Comparison of ENCODE assay signal across 1 cellular context in the genomic region with DNA sequence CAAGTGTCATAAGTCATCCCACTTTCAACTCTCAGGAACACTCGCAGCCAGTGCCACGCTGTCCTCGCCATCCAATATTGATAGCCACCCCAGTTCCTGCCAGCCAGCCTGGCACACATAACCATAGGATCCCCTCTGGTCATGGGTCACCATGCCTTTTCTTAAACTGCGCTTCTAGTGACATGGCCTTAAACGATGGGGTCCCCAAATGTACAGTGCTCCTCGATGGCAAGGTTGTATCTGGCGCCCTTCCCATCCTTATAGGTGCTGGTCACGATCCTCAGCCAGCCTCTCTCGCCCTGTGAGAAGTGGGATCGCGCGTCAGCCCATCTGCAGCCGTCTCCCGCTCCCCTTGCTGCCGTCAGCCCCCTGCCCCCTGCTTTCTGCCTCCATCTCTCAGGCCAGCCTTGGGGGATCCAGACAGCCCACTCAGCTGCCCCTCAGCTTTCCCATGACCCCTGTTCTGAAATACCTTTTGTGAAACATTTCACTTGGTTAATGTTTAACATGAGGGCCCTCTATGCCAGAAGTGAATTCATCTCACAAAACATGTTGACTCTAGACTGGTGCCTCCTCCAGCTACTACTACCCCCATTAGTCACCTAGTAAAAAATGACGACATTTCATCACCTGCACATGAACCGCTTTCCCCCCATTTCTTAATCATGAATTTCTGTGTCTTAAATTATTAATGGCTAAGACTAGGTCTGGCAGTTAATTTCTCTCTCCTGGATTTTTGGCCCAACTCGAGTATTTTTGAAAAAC.
TF ChIP-seq lines count a peak whose summit lies in the region.

No MANE protein-coding gene starts in this region.

TF ChIP-seq in HepG2, 621 proteins besides CTCF, POLR2A, EP300 and RAD21 (continued from another document and continues in another):
- TF ChIP-seq, protein P1, sequence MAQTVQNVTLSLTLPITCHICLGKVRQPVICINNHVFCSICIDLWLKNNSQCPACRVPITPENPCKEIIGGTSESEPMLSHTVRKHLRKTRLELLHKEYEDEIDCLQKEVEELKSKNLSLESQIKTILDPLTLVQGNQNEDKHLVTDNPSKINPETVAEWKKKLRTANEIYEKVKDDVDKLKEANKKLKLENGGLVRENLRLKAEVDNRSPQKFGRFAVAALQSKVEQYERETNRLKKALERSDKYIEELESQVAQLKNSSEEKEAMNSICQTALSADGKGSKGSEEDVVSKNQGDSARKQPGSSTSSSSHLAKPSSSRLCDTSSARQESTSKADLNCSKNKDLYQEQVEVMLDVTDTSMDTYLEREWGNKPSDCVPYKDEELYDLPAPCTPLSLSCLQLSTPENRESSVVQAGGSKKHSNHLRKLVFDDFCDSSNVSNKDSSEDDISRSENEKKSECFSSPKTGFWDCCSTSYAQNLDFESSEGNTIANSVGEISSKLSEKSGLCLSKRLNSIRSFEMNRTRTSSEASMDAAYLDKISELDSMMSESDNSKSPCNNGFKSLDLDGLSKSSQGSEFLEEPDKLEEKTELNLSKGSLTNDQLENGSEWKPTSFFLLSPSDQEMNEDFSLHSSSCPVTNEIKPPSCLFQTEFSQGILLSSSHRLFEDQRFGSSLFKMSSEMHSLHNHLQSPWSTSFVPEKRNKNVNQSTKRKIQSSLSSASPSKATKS (CRISPR knock-in tag; IDR thresholded peaks at IDR 0.05) = no peak
- TF ChIP-seq U2AF2 (IDR thresholded peaks at IDR 0.05; ENCODE audit: low read depth, low read length) (no peak), ATF2 (CRISPR knock-in tag; IDR thresholded peaks at IDR 0.05) (peak; percentile 49; the same call in 1 of the 2 replicates), HHEX (CRISPR knock-in tag; IDR thresholded peaks at IDR 0.05) (no peak), PATZ1 (CRISPR knock-in tag; IDR thresholded peaks at IDR 0.05) (peak; percentile 80), ZNF446 (CRISPR knock-in tag; IDR thresholded peaks at IDR 0.05) (no peak), ZC3H13 (CRISPR knock-in tag; IDR thresholded peaks at IDR 0.05) (no peak), FOXP4 (CRISPR knock-in tag; IDR thresholded peaks at IDR 0.05) (peak; percentile 62), RFX3 (CRISPR knock-in tag; IDR thresholded peaks at IDR 0.05) (no peak), DNMT3B (CRISPR knock-in tag; conservative IDR thresholded peaks at IDR 0.05) (0 out of 2 replicates have a peak, but pooled peaks have one; percentile 58), ZNF713 (CRISPR knock-in tag; IDR thresholded peaks at IDR 0.05) (no peak; the same call in 1 of the 2 replicates), ZNF557 (CRISPR knock-in tag; IDR thresholded peaks at IDR 0.05) (no peak), KLF15 (CRISPR knock-in tag; IDR thresholded peaks at IDR 0.05; ENCODE audit: borderline replicate concordance) (no peak), POGZ (CRISPR knock-in tag; IDR thresholded peaks at IDR 0.05) (peak; percentile 37; the same call in 1 of the 2 replicates), TBP (CRISPR knock-in tag; IDR thresholded peaks at IDR 0.05) (no peak), ZNF850 (CRISPR knock-in tag; conservative IDR thresholded peaks at IDR 0.05) (no peak), NFE2 (CRISPR knock-in tag; IDR thresholded peaks at IDR 0.05) (no peak), NR2C2 (CRISPR knock-in tag; IDR thresholded peaks at IDR 0.05; ENCODE audit: borderline replicate concordance) (no peak), TBL1XR1 (IDR thresholded peaks at IDR 0.05; ENCODE audit: borderline replicate concordance, low read length, partially characterized antibody) (no peak), FOXA3 (CRISPR knock-in tag; IDR thresholded peaks at IDR 0.05) (peak; percentile 85), KAT2B (IDR thresholded peaks at IDR 0.05; ENCODE audit: borderline replicate concordance, low read depth, low read length) (no peak), SIN3A (IDR thresholded peaks at IDR 0.05; ENCODE audit: borderline replicate concordance, low read depth, low read length) (peak; percentile 40; the same call in 1 of the 2 replicates), ARID4A (CRISPR knock-in tag; IDR thresholded peaks at IDR 0.05; ENCODE audit: borderline replicate concordance) (no peak; the same call in 1 of the 2 replicates), PHF8 (CRISPR knock-in tag; IDR thresholded peaks at IDR 0.05) (no peak), SKI (IDR thresholded peaks at IDR 0.05; ENCODE audit: partially characterized antibody) (no peak), ZNF329 (CRISPR knock-in tag; IDR thresholded peaks at IDR 0.05; ENCODE audit: low read depth) (no peak), DPF2 (CRISPR knock-in tag; IDR thresholded peaks at IDR 0.05; ENCODE audit: borderline replicate concordance, low read depth) (0 out of 2 replicates have a peak, but pooled peaks have one; percentile 9), ATRX (CRISPR knock-in tag; IDR thresholded peaks at IDR 0.05; ENCODE audit: borderline replicate concordance) (no peak), ZNF678 (CRISPR knock-in tag; IDR thresholded peaks at IDR 0.05) (no peak), SMARCE1 (IDR thresholded peaks at IDR 0.05; ENCODE audit: borderline replicate concordance) (no peak), ZKSCAN5 (CRISPR knock-in tag; IDR thresholded peaks at IDR 0.05) (no peak), PHF20 (CRISPR knock-in tag; IDR thresholded peaks at IDR 0.05) (no peak), ZNF75D (CRISPR knock-in tag; IDR thresholded peaks at IDR 0.05; ENCODE audit: borderline replicate concordance) (no peak), ELF4 (CRISPR knock-in tag; IDR thresholded peaks at IDR 0.05; ENCODE audit: borderline replicate concordance) (no peak), HES4 (CRISPR knock-in tag; IDR thresholded peaks at IDR 0.05; ENCODE audit: borderline replicate concordance) (no peak), MXD3 (CRISPR knock-in tag; IDR thresholded peaks at IDR 0.05) (no peak), CCDC6 (CRISPR knock-in tag; IDR thresholded peaks at IDR 0.05) (no peak)
- TF ChIP-seq, protein P2, sequence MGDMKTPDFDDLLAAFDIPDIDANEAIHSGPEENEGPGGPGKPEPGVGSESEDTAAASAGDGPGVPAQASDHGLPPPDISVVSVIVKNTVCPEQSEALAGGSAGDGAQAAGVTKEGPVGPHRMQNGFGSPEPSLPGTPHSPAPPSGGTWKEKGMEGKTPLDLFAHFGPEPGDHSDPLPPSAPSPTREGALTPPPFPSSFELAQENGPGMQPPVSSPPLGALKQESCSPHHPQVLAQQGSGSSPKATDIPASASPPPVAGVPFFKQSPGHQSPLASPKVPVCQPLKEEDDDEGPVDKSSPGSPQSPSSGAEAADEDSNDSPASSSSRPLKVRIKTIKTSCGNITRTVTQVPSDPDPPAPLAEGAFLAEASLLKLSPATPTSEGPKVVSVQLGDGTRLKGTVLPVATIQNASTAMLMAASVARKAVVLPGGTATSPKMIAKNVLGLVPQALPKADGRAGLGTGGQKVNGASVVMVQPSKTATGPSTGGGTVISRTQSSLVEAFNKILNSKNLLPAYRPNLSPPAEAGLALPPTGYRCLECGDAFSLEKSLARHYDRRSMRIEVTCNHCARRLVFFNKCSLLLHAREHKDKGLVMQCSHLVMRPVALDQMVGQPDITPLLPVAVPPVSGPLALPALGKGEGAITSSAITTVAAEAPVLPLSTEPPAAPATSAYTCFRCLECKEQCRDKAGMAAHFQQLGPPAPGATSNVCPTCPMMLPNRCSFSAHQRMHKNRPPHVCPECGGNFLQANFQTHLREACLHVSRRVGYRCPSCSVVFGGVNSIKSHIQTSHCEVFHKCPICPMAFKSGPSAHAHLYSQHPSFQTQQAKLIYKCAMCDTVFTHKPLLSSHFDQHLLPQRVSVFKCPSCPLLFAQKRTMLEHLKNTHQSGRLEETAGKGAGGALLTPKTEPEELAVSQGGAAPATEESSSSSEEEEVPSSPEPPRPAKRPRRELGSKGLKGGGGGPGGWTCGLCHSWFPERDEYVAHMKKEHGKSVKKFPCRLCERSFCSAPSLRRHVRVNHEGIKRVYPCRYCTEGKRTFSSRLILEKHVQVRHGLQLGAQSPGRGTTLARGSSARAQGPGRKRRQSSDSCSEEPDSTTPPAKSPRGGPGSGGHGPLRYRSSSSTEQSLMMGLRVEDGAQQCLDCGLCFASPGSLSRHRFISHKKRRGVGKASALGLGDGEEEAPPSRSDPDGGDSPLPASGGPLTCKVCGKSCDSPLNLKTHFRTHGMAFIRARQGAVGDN (CRISPR knock-in tag; IDR thresholded peaks at IDR 0.05) = peak; percentile 90
- TF ChIP-seq, protein P3, sequence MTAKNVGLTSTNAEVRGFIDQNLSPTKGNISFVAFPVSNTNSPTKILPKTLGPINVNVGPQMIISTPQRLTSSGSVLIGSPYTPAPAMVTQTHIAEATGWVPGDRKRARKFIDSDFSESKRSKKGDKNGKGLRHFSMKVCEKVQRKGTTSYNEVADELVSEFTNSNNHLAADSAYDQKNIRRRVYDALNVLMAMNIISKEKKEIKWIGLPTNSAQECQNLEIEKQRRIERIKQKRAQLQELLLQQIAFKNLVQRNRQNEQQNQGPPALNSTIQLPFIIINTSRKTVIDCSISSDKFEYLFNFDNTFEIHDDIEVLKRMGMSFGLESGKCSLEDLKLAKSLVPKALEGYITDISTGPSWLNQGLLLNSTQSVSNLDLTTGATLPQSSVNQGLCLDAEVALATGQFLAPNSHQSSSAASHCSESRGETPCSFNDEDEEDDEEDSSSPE (CRISPR knock-in tag; IDR thresholded peaks at IDR 0.05) = no peak
